ENCODE assay signal across 15 cellular contexts in the genomic region with DNA sequence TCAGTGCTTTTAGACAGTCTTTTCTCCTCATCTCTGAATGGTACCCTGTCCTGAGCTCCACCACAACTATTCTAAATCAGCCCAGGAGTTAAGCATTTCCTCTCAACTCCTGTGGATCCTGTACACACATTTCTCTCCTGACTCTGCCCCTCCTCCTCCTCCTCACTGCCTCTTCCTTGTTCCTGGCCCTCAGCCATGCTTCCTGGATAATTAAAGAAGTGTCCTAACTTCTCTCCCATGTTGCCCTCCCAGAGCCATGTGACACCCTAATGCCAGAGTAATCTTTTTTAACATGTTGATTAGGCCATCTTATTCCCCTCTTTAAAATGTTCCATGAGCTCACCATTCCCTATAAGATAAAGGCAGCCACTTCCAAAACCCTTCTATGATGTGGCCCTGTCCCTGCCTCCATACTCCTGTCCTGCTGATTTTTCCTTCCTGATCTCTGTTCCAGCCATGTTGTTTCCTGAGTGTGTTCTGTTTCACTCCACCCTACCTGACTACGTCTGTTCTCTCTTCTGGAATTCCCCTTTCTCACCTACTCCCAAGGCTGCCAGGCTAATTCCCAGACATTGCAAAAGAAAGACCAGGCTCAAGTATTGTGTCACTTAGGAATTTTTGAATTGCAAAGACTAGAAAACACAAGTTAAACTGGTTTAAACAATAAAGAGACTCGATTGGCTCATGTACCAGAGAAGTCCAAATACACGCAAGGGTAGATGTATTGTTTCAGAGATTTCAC.
DNase-seq lines count a peak whose midpoint lies in the region; ATAC-seq and TF ChIP-seq lines count a peak whose summit lies in the region.
"Had no signal": no experiment of that assay in that cellular context is flagged by ENCODE, and none has a peak within 500 bp of the region (broad histone marks: within the 10 kb centered on the region; RNA-seq: fewer than 3 reads in every experiment).

No MANE protein-coding gene starts in this region.

- H3K36me3 ChIP-seq in left lung, result no peaks in the 10 kb centered on the region

- H3K9me3 ChIP-seq in left lung, result no peaks in the 10 kb centered on the region

- no peaks in the 10 kb centered on the region for H3K36me3 Mint-ChIP-seq in activated T-cell treated with anti-CD3 and anti-CD28 coated beads, Interleukin-2, amount 50 U/mL, for 72 hours (ENCODE audit: insufficient read depth in 2 of 2)
- H3K36me3 Mint-ChIP-seq in type B pancreatic cell (no peaks in the 10 kb centered on the region), glutamatergic neuron (ENCODE audit: unreplicated experiment) (no peaks in the 10 kb centered on the region)

- DNase-seq in activated T-cell treated with anti-CD3 and anti-CD28 coated beads, Interleukin-2, amount 50 U/mL, for 72 hours, result no peak
- DNase-seq in activated T-cell treated with anti-CD3 and anti-CD28 coated beads, Interleukin-2, amount 50 U/mL, for 1 hour, result no peak
- DNase-seq in epithelial cell of proximal tubule (ENCODE audit: low read depth) (peak; percentile 89), left lung (peak in 1 of 2 donors; percentile 42), type B pancreatic cell (ENCODE audit: extremely low spot score, unreplicated experiment) (no peak), glutamatergic neuron (no peak)
- no peak for DNase-seq in activated CD4-positive, alpha-beta T cell treated with anti-CD3 and anti-CD28 coated beads, Interleukin-2, amount 50 U/mL, for 4 hours
- DNase-seq: activated CD4-positive, alpha-beta T cell treated with anti-CD3 and anti-CD28 coated beads, Interleukin-2, amount 50 U/mL, for 48 hours; activated effector memory CD4-positive, alpha-beta T cell treated with anti-CD3 and anti-CD28 coated beads, Interleukin-2, amount 50 U/mL, for 16 hours; H9; NCI-H2081 treated with DMSO at 0.1 percent for 48 hours; T-helper 1 cell had no signal

- H3K27me3 Mint-ChIP-seq in activated T-cell treated with anti-CD3 and anti-CD28 coated beads, Interleukin-2, amount 50 U/mL, for 72 hours (ENCODE audit: low read depth), result peaks cover 21% of the 10 kb centered on the region
- peaks cover 3% of the 10 kb centered on the region for H3K27me3 Mint-ChIP-seq in type B pancreatic cell
- H3K27me3 Mint-ChIP-seq in glutamatergic neuron (ENCODE audit: unreplicated experiment), result peaks cover 4% of the 10 kb centered on the region

- peaks cover 51% of the 10 kb centered on the region for H3K4me1 Mint-ChIP-seq in activated T-cell treated with anti-CD3 and anti-CD28 coated beads, Interleukin-2, amount 50 U/mL, for 72 hours (ENCODE audit: low read depth)
- peaks cover 41% of the 10 kb centered on the region for H3K4me1 Mint-ChIP-seq in type B pancreatic cell (ENCODE audit: unreplicated experiment)
- H3K4me1 Mint-ChIP-seq in glutamatergic neuron (ENCODE audit: low read depth, unreplicated experiment), result peaks cover 12% of the 10 kb centered on the region

- H3K9me3 Mint-ChIP-seq in activated T-cell treated with anti-CD3 and anti-CD28 coated beads, Interleukin-2, amount 50 U/mL, for 72 hours, result no peaks in the 10 kb centered on the region
- H3K9me3 Mint-ChIP-seq in type B pancreatic cell (peaks cover 16% of the 10 kb centered on the region), glutamatergic neuron (ENCODE audit: unreplicated experiment) (no peaks in the 10 kb centered on the region)
- H3K9me3 Mint-ChIP-seq: central memory CD8-positive, alpha-beta T cell; H9 had no signal

- intact Hi-C loops in left lung (cut with DNase I), result no loop called here

- no peak overlapping the region for H3K4me3 Mint-ChIP-seq in activated T-cell treated with anti-CD3 and anti-CD28 coated beads, Interleukin-2, amount 50 U/mL, for 72 hours
- no peak overlapping the region for H3K4me3 Mint-ChIP-seq in type B pancreatic cell
- H3K4me3 Mint-ChIP-seq in glutamatergic neuron (ENCODE audit: unreplicated experiment), result no peak overlapping the region
- H3K4me3 Mint-ChIP-seq: central memory CD8-positive, alpha-beta T cell; H9 had no signal

- no peak for ATAC-seq in activated T-cell treated with anti-CD3 and anti-CD28 coated beads, Interleukin-2, amount 50 U/mL, for 72 hours (replicated peaks in 1 of 2)
- peak; percentile 88 for ATAC-seq in left lung
- ATAC-seq in HG02642 (IDR thresholded peaks at IDR 0.05; ENCODE audit: poor library complexity, unreplicated experiment), result no peak

- H3K4me3 ChIP-seq in epithelial cell of proximal tubule (ENCODE audit: low read depth, low read length), result no peak overlapping the region
- no peak overlapping the region for H3K4me3 ChIP-seq in left lung

- H3K27me3 ChIP-seq in left lung, result no peaks in the 10 kb centered on the region

- H3K4me1 ChIP-seq in left lung, result peaks cover 0 to 13% of the 10 kb centered on the region in 2 donors

- peak overlapping the region; percentile 8 to 63 for H3K27ac ChIP-seq in left lung
- H3K27ac ChIP-seq: KMS-11 had no signal

- TF ChIP-seq CTCF in epithelial cell of proximal tubule (conservative IDR thresholded peaks at IDR 0.05; ENCODE audit: low read depth, low read length) (no peak), left lung (IDR thresholded peaks at IDR 0.05) (no peak), type B pancreatic cell (conservative IDR thresholded peaks at IDR 0.05) (no peak), glutamatergic neuron (IDR thresholded peaks at IDR 0.05; ENCODE audit: partially characterized antibody, unreplicated experiment) (no peak)

- peak overlapping the region; percentile 7 for H3K27ac Mint-ChIP-seq in activated T-cell treated with anti-CD3 and anti-CD28 coated beads, Interleukin-2, amount 50 U/mL, for 72 hours
- H3K27ac Mint-ChIP-seq in type B pancreatic cell (peak overlapping the region; percentile 72), glutamatergic neuron (ENCODE audit: unreplicated experiment) (no peak overlapping the region)
